ENCODE assay signal across 1 cellular context in genomic region chr7:32957326-32958045, GRCh38.
TF ChIP-seq lines count a peak whose summit lies in the region.

TSS of gene FKBP9 (plus strand) at chr7:32957440. CDS start at chr7:32957574, 134 bp downstream.

TF ChIP-seq in HepG2, 621 proteins besides CTCF, POLR2A, EP300 and RAD21 (continued from another document and continues in another):
- TF ChIP-seq ZNF609 (CRISPR knock-in tag; IDR thresholded peaks at IDR 0.05; ENCODE audit: borderline replicate concordance) = peak; percentile 80
- no peak for TF ChIP-seq POGZ (CRISPR knock-in tag; IDR thresholded peaks at IDR 0.05)
- peak; percentile 78 for TF ChIP-seq ZBTB43 (CRISPR knock-in tag; conservative IDR thresholded peaks at IDR 0.05)
- no peak for TF ChIP-seq NBN (conservative IDR thresholded peaks at IDR 0.05)
- TF ChIP-seq MATR3 (CRISPR knock-in tag; IDR thresholded peaks at IDR 0.05) = no peak
- peak; percentile 69; the same call in 1 of the 2 replicates for TF ChIP-seq ZGPAT (CRISPR knock-in tag; IDR thresholded peaks at IDR 0.05)
- peak; percentile 22; the same call in 1 of the 2 replicates for TF ChIP-seq RNF2 (conservative IDR thresholded peaks at IDR 0.05; ENCODE audit: low read depth)
- no peak for TF ChIP-seq ZBTB37 (CRISPR knock-in tag; IDR thresholded peaks at IDR 0.05)
- peak; percentile 93 for TF ChIP-seq ZNF83 (CRISPR knock-in tag; IDR thresholded peaks at IDR 0.05; ENCODE audit: borderline replicate concordance)
- no peak for TF ChIP-seq U2AF2 (IDR thresholded peaks at IDR 0.05; ENCODE audit: low read depth, low read length)
- peak; percentile 85 for TF ChIP-seq TAF1 (CRISPR knock-in tag; IDR thresholded peaks at IDR 0.05)
- no peak for TF ChIP-seq FOXP1 (IDR thresholded peaks at IDR 0.05)
- TF ChIP-seq FOXP1 (CRISPR knock-in tag; IDR thresholded peaks at IDR 0.05) = peak; percentile 28; the same call in 1 of the 2 replicates
- TF ChIP-seq CCDC6 (CRISPR knock-in tag; IDR thresholded peaks at IDR 0.05) = peak; percentile 97
- TF ChIP-seq ATF5 (CRISPR knock-in tag; IDR thresholded peaks at IDR 0.05; ENCODE audit: low read depth) = no peak; the same call in 1 of the 2 replicates
- 0 out of 2 replicates have a peak, but pooled peaks have one; percentile 16 for TF ChIP-seq KDM1A (CRISPR knock-in tag; IDR thresholded peaks at IDR 0.05)
- 0 out of 2 replicates have a peak, but pooled peaks have one; percentile 71 for TF ChIP-seq ZBTB4 (CRISPR knock-in tag; IDR thresholded peaks at IDR 0.05; ENCODE audit: borderline replicate concordance)
- TF ChIP-seq CREB1 (IDR thresholded peaks at IDR 0.05) = no peak
- TF ChIP-seq CREB1 (CRISPR knock-in tag; IDR thresholded peaks at IDR 0.05) = no peak
- TF ChIP-seq SETDB1 (CRISPR knock-in tag; IDR thresholded peaks at IDR 0.05; ENCODE audit: borderline replicate concordance) = no peak
- peak; percentile 61; the same call in 1 of the 2 replicates for TF ChIP-seq HMGXB3 (CRISPR knock-in tag; IDR thresholded peaks at IDR 0.05; ENCODE audit: borderline replicate concordance)
- peak; percentile 59; the same call in 1 of the 2 replicates for TF ChIP-seq IRF2 (CRISPR knock-in tag; IDR thresholded peaks at IDR 0.05)
- TF ChIP-seq ZNF446 (CRISPR knock-in tag; IDR thresholded peaks at IDR 0.05) = peak; percentile 85; the same call in 1 of the 2 replicates
- TF ChIP-seq E2F2 (CRISPR knock-in tag; IDR thresholded peaks at IDR 0.05; ENCODE audit: borderline replicate concordance) = 0 out of 2 replicates have a peak, but pooled peaks have one; percentile 38
- peak; percentile 73 for TF ChIP-seq PHF20 (CRISPR knock-in tag; IDR thresholded peaks at IDR 0.05)
